ENCODE assay signal across 2 cellular contexts in the genomic region with DNA sequence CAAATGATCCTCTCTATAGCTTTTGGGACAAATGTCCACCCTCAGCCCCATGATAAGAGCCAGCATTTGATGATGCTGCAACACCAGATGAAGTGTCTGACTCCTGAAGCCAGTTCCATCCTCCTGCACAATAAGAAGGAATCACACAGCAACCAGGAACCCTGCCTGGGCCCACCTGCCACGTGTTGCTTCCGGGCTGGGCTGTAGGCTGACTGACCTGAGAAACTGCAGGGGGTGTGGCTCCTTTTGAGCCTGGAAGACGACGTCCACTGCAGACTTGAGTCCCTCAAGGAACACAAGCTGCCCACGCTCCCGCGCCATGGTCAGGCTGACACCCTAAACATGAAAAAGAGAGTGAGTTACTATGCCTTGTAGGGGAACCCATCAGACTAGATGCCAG.
TF ChIP-seq lines count a peak whose summit lies in the region.

No MANE protein-coding gene starts in this region.

TF ChIP-seq in GM23338, 12 proteins besides CTCF, POLR2A, EP300 and RAD21 (continued from another document):
- TF ChIP-seq, protein P1, sequence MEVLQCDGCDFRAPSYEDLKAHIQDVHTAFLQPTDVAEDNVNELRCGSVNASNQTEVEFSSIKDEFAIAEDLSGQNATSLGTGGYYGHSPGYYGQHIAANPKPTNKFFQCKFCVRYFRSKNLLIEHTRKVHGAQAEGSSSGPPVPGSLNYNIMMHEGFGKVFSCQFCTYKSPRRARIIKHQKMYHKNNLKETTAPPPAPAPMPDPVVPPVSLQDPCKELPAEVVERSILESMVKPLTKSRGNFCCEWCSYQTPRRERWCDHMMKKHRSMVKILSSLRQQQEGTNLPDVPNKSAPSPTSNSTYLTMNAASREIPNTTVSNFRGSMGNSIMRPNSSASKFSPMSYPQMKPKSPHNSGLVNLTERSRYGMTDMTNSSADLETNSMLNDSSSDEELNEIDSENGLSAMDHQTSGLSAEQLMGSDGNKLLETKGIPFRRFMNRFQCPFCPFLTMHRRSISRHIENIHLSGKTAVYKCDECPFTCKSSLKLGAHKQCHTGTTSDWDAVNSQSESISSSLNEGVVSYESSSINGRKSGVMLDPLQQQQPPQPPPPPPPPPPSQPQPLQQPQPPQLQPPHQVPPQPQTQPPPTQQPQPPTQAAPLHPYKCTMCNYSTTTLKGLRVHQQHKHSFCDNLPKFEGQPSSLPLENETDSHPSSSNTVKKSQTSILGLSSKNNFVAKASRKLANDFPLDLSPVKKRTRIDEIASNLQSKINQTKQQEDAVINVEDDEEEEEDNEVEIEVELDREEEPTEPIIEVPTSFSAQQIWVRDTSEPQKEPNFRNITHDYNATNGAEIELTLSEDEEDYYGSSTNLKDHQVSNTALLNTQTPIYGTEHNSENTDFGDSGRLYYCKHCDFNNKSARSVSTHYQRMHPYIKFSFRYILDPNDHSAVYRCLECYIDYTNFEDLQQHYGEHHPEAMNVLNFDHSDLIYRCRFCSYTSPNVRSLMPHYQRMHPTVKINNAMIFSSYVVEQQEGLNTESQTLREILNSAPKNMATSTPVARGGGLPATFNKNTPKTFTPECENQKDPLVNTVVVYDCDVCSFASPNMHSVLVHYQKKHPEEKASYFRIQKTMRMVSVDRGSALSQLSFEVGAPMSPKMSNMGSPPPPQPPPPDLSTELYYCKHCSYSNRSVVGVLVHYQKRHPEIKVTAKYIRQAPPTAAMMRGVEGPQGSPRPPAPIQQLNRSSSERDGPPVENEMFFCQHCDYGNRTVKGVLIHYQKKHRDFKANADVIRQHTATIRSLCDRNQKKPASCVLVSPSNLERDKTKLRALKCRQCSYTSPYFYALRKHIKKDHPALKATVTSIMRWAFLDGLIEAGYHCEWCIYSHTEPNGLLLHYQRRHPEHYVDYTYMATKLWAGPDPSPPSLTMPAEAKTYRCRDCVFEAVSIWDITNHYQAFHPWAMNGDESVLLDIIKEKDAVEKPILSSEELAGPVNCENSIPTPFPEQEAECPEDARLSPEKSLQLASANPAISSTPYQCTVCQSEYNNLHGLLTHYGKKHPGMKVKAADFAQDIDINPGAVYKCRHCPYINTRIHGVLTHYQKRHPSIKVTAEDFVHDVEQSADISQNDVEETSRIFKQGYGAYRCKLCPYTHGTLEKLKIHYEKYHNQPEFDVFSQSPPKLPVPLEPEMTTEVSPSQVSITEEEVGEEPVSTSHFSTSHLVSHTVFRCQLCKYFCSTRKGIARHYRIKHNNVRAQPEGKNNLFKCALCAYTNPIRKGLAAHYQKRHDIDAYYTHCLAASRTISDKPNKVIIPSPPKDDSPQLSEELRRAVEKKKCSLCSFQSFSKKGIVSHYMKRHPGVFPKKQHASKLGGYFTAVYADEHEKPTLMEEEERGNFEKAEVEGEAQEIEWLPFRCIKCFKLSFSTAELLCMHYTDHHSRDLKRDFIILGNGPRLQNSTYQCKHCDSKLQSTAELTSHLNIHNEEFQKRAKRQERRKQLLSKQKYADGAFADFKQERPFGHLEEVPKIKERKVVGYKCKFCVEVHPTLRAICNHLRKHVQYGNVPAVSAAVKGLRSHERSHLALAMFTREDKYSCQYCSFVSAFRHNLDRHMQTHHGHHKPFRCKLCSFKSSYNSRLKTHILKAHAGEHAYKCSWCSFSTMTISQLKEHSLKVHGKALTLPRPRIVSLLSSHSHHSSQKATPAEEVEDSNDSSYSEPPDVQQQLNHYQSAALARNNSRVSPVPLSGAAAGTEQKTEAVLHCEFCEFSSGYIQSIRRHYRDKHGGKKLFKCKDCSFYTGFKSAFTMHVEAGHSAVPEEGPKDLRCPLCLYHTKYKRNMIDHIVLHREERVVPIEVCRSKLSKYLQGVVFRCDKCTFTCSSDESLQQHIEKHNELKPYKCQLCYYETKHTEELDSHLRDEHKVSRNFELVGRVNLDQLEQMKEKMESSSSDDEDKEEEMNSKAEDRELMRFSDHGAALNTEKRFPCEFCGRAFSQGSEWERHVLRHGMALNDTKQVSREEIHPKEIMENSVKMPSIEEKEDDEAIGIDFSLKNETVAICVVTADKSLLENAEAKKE (CRISPR knock-in tag; IDR thresholded peaks at IDR 0.05) = no peak
- no peak for TF ChIP-seq NANOG (IDR thresholded peaks at IDR 0.05; ENCODE audit: borderline replicate concordance)
- no peak for TF ChIP-seq ZNF331 (CRISPR knock-in tag; IDR thresholded peaks at IDR 0.05; ENCODE audit: low read depth)
- TF ChIP-seq, protein P2, sequence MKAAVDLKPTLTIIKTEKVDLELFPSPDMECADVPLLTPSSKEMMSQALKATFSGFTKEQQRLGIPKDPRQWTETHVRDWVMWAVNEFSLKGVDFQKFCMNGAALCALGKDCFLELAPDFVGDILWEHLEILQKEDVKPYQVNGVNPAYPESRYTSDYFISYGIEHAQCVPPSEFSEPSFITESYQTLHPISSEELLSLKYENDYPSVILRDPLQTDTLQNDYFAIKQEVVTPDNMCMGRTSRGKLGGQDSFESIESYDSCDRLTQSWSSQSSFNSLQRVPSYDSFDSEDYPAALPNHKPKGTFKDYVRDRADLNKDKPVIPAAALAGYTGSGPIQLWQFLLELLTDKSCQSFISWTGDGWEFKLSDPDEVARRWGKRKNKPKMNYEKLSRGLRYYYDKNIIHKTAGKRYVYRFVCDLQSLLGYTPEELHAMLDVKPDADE (IDR thresholded peaks at IDR 0.05) = no peak
- TF ChIP-seq, protein P3, sequence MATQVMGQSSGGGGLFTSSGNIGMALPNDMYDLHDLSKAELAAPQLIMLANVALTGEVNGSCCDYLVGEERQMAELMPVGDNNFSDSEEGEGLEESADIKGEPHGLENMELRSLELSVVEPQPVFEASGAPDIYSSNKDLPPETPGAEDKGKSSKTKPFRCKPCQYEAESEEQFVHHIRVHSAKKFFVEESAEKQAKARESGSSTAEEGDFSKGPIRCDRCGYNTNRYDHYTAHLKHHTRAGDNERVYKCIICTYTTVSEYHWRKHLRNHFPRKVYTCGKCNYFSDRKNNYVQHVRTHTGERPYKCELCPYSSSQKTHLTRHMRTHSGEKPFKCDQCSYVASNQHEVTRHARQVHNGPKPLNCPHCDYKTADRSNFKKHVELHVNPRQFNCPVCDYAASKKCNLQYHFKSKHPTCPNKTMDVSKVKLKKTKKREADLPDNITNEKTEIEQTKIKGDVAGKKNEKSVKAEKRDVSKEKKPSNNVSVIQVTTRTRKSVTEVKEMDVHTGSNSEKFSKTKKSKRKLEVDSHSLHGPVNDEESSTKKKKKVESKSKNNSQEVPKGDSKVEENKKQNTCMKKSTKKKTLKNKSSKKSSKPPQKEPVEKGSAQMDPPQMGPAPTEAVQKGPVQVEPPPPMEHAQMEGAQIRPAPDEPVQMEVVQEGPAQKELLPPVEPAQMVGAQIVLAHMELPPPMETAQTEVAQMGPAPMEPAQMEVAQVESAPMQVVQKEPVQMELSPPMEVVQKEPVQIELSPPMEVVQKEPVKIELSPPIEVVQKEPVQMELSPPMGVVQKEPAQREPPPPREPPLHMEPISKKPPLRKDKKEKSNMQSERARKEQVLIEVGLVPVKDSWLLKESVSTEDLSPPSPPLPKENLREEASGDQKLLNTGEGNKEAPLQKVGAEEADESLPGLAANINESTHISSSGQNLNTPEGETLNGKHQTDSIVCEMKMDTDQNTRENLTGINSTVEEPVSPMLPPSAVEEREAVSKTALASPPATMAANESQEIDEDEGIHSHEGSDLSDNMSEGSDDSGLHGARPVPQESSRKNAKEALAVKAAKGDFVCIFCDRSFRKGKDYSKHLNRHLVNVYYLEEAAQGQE (IDR thresholded peaks at IDR 0.05; ENCODE audit: unreplicated experiment) = no peak
- no peak for TF ChIP-seq POLR2AphosphoS5 (IDR thresholded peaks at IDR 0.05; ENCODE audit: low read depth)
- no peak for TF ChIP-seq ZNF114 (CRISPR knock-in tag; IDR thresholded peaks at IDR 0.05)
- no peak for TF ChIP-seq STAT1 (IDR thresholded peaks at IDR 0.05; ENCODE audit: unreplicated experiment)
- TF ChIP-seq EZH2phosphoT487 (IDR thresholded peaks at IDR 0.05; ENCODE audit: unreplicated experiment) = no peak
TF ChIP-seq in GM23338: peak in this region for 0.

TF ChIP-seq in WTC11, 78 proteins besides CTCF, POLR2A, EP300 and RAD21 (continued from another document):
- TF ChIP-seq, protein P4, sequence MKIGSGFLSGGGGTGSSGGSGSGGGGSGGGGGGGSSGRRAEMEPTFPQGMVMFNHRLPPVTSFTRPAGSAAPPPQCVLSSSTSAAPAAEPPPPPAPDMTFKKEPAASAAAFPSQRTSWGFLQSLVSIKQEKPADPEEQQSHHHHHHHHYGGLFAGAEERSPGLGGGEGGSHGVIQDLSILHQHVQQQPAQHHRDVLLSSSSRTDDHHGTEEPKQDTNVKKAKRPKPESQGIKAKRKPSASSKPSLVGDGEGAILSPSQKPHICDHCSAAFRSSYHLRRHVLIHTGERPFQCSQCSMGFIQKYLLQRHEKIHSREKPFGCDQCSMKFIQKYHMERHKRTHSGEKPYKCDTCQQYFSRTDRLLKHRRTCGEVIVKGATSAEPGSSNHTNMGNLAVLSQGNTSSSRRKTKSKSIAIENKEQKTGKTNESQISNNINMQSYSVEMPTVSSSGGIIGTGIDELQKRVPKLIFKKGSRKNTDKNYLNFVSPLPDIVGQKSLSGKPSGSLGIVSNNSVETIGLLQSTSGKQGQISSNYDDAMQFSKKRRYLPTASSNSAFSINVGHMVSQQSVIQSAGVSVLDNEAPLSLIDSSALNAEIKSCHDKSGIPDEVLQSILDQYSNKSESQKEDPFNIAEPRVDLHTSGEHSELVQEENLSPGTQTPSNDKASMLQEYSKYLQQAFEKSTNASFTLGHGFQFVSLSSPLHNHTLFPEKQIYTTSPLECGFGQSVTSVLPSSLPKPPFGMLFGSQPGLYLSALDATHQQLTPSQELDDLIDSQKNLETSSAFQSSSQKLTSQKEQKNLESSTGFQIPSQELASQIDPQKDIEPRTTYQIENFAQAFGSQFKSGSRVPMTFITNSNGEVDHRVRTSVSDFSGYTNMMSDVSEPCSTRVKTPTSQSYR (CRISPR knock-in tag; IDR thresholded peaks at IDR 0.05) = no peak
- no peak for TF ChIP-seq EMX1 (CRISPR knock-in tag; IDR thresholded peaks at IDR 0.05)
- TF ChIP-seq, protein P5, sequence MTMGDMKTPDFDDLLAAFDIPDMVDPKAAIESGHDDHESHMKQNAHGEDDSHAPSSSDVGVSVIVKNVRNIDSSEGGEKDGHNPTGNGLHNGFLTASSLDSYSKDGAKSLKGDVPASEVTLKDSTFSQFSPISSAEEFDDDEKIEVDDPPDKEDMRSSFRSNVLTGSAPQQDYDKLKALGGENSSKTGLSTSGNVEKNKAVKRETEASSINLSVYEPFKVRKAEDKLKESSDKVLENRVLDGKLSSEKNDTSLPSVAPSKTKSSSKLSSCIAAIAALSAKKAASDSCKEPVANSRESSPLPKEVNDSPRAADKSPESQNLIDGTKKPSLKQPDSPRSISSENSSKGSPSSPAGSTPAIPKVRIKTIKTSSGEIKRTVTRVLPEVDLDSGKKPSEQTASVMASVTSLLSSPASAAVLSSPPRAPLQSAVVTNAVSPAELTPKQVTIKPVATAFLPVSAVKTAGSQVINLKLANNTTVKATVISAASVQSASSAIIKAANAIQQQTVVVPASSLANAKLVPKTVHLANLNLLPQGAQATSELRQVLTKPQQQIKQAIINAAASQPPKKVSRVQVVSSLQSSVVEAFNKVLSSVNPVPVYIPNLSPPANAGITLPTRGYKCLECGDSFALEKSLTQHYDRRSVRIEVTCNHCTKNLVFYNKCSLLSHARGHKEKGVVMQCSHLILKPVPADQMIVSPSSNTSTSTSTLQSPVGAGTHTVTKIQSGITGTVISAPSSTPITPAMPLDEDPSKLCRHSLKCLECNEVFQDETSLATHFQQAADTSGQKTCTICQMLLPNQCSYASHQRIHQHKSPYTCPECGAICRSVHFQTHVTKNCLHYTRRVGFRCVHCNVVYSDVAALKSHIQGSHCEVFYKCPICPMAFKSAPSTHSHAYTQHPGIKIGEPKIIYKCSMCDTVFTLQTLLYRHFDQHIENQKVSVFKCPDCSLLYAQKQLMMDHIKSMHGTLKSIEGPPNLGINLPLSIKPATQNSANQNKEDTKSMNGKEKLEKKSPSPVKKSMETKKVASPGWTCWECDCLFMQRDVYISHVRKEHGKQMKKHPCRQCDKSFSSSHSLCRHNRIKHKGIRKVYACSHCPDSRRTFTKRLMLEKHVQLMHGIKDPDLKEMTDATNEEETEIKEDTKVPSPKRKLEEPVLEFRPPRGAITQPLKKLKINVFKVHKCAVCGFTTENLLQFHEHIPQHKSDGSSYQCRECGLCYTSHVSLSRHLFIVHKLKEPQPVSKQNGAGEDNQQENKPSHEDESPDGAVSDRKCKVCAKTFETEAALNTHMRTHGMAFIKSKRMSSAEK (CRISPR knock-in tag; IDR thresholded peaks at IDR 0.05; ENCODE audit: borderline replicate concordance) = no peak
- no peak for TF ChIP-seq ZNF232 (CRISPR knock-in tag; IDR thresholded peaks at IDR 0.05)
- no peak for TF ChIP-seq NFYB (CRISPR knock-in tag; conservative IDR thresholded peaks at IDR 0.05; ENCODE audit: low read depth)
- TF ChIP-seq HMGA2 (CRISPR knock-in tag; IDR thresholded peaks at IDR 0.05) = no peak
- TF ChIP-seq OVOL2 (CRISPR knock-in tag; IDR thresholded peaks at IDR 0.05; ENCODE audit: borderline replicate concordance) = no peak
- TF ChIP-seq ZNF121 (CRISPR knock-in tag; IDR thresholded peaks at IDR 0.05) = no peak
- no peak for TF ChIP-seq NFE2L1 (CRISPR knock-in tag; IDR thresholded peaks at IDR 0.05)
- TF ChIP-seq ZNF138 (CRISPR knock-in tag; conservative IDR thresholded peaks at IDR 0.05) = no peak
